Comparison of ENCODE assay signal across 9 cellular contexts in genomic region chr5:157106668-157107461, GRCh38. TPM values are rescaled to one million over a fixed set of nuclear protein-coding genes. Genes with fewer than 3 reads are reported as not detected.
A peak's percentile ranks its signal among the peaks of the same experiment; 100 is the strongest.
DNase-seq lines count a peak whose midpoint lies in the region; ATAC-seq, FAIRE-seq and TF ChIP-seq lines count a peak whose summit lies in the region.
"Had no signal": no experiment of that assay in that cellular context is flagged by ENCODE, and none has a peak within 500 bp of the region (broad histone marks: within the 10 kb centered on the region; RNA-seq: fewer than 3 reads in every experiment).

No MANE protein-coding gene starts in this region.

- H3K27me3 ChIP-seq in dorsolateral prefrontal cortex, result no peaks in the 10 kb centered on the region

- peak overlapping the region in 32 of 59 donors; percentile 1 to 81 (median 42) for H3K27ac ChIP-seq in dorsolateral prefrontal cortex
- H3K27ac ChIP-seq: VCaP had no signal

- intact Hi-C loops in dorsolateral prefrontal cortex (cut with DNase I), result no loop called here

- peak overlapping the region in 40 of 59 donors; percentile 1 to 67 (median 44) for H3K4me3 ChIP-seq in dorsolateral prefrontal cortex

- DNase-seq in GM12891 (ENCODE audit: insufficient read length, low spot score) (no peak), NOMO-1 (lab: John Stamatoyannopoulos, UW; ENCODE audit: unreplicated experiment in 2 of 2) (peak; percentile 12 to 76), dorsolateral prefrontal cortex (no peak), renal cortical epithelial cell (ENCODE audit: low read depth) (peak; percentile 45), frontal cortex (ENCODE audit: low spot score in 2 of 2) (no peak), nucleus accumbens (lab: John Stamatoyannopoulos, UW) (no peak)
- no peak for DNase-seq in stimulated activated naive CD4-positive, alpha-beta T cell treated with Interleukin-2 at 50 U/mL for 16 hours (lab: John Stamatoyannopoulos, UW)

- TF ChIP-seq POLR2A in GM12891 (IDR thresholded peaks at IDR 0.05; ENCODE audit: low read depth, low read length), result no peak

- no peak for TF ChIP-seq CTCF in dorsolateral prefrontal cortex (IDR thresholded peaks at IDR 0.05 in 54 of 56, conservative IDR thresholded peaks at IDR 0.05 in 2 of 56; ENCODE audit: low read depth in 1 of 56, partially characterized antibody in 56 of 56)

- FAIRE-seq in GM12891 (lab: Jason Lieb, UNC) (peak; percentile 58), frontal cortex (lab: Jason Lieb, UNC) (no peak)

- no peak for ATAC-seq in HG03108 (IDR thresholded peaks at IDR 0.05; ENCODE audit: unreplicated experiment)

TF ChIP-seq in GM12891, 5 proteins besides CTCF, POLR2A, EP300 and RAD21:
- TF ChIP-seq POU2F2 (IDR thresholded peaks at IDR 0.05; ENCODE audit: low read depth, low read length) (no peak), POLR2AphosphoS5 (IDR thresholded peaks at IDR 0.05; ENCODE audit: low read depth, low read length) (no peak), TAF1 (IDR thresholded peaks at IDR 0.05; ENCODE audit: low read depth, low read length) (no peak), SPI1 (IDR thresholded peaks at IDR 0.05; ENCODE audit: low read depth, low read length) (no peak), PAX5 (IDR thresholded peaks at IDR 0.05; ENCODE audit: insufficient read depth, low read length, severe bottlenecking) (no peak)

RNA-seq across cellular contexts. Expression of gene HAVCR2, which starts 2.0 kb away (rescaled TPM):
- 7.5 TPM for polyA plus RNA-seq in GM12891 (2012; ENCODE audit: low read depth, missing spikeins)
- 10 to 100 TPM in 60 of 120 experiments, 1 to 10 TPM in 60; 3.2 to 24.2 (median 10.0) TPM for total RNA-seq in dorsolateral prefrontal cortex
- total RNA-seq in renal cortical epithelial cell, result 2.0 and 8.2 TPM in 2 replicates
- total RNA-seq in frontal cortex, result 7.3 TPM

RNA-seq across cellular contexts. Expression of gene MED7, which starts 35.8 kb away (rescaled TPM):
- polyA plus RNA-seq in GM12891 (2012; ENCODE audit: low read depth, missing spikeins), result 15.3 TPM
- 10 to 100 TPM; 10.1 to 23.5 (median 15.7) TPM for total RNA-seq in dorsolateral prefrontal cortex
- 20.8 and 22.2 TPM in 2 replicates for total RNA-seq in renal cortical epithelial cell
- total RNA-seq in frontal cortex, result 44.4 TPM

RNA-seq across cellular contexts. Expression of gene HAVCR1, which starts 47.9 kb away (rescaled TPM):
- polyA plus RNA-seq in GM12891 (2012; ENCODE audit: low read depth, missing spikeins), result not detected
- total RNA-seq in dorsolateral prefrontal cortex (1 to 10 TPM in 52 of 120 experiments, under 1 TPM in 52, not detected in 16; 0.28 to 4.1 (median 1.0) TPM), renal cortical epithelial cell (289 and 397 TPM in 2 replicates), frontal cortex (0.82 TPM)

RNA-seq across cellular contexts. Expression of gene GARIN3, which starts 59.2 kb away (rescaled TPM):
- not detected for polyA plus RNA-seq in GM12891 (2012; ENCODE audit: low read depth, missing spikeins)
- not detected for total RNA-seq in dorsolateral prefrontal cortex
- total RNA-seq in renal cortical epithelial cell, result not detected in 2 replicates
- total RNA-seq in frontal cortex, result not detected

Comparison
In these comparisons a context has a peak if more than half of its experiments do, and no peak if none do; other contexts are left out.
1. DNase-seq: peak in NOMO-1 (2 of 2) and renal cortical epithelial cell (single experiment); none in GM12891 (single experiment), dorsolateral prefrontal cortex (0 of 10), stimulated activated naive CD4-positive, alpha-beta T cell treated with Interleukin-2 at 50 U/mL for 16 hours (single experiment), frontal cortex (0 of 2) and nucleus accumbens (0 of 56).
2. RNA of gene HAVCR1, which starts 47.9 kb away (total RNA-seq): 289 to 397 TPM in renal cortical epithelial cell; 0.28 to 4.1 TPM in dorsolateral prefrontal cortex and 0.82 TPM in frontal cortex (single experiment); every median in the first group is over 10 times any median in the second.